Comparison of ENCODE assay signal across 15 cellular contexts in the genomic region with DNA sequence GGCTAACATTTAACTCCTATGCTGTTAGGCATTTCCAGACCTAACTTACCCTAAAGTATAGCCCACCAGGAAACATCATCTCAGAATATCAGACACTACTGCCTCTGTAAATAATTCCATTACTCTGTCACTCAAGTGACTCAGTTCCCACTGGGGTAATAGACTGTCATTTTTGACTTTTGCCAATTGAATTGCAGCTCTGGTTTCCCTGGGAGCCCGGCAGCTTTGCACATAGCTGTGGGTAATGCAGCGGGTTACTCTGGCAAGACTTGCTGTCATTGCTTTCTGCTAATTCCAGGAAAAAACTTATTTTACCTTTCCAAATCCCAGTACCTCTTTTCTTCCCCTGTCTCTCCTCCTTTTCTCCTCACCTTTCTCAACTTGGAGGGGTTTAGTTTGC.
"Had no signal": no experiment of that assay in that cellular context is flagged by ENCODE, and none has a peak within 500 bp of the region (broad histone marks: within the 10 kb centered on the region; RNA-seq: fewer than 3 reads in every experiment).

No MANE protein-coding gene starts in this region.

- DNase-seq: activated CD4-positive, alpha-beta T cell treated with anti-CD3 and anti-CD28 coated beads for 1 hour; activated CD8-positive, alpha-beta memory T cell treated with anti-CD3 and anti-CD28 coated beads for 24 hours; activated naive CD4-positive, alpha-beta T cell treated with anti-CD3 and anti-CD28 coated beads, Interleukin-2, amount 50 U/mL, for 16 hours; amygdala; brain microvascular endothelial cell; effector memory CD8-positive, alpha-beta T cell; hippocampal formation; lower lobe of right lung; stimulated activated CD4-positive, alpha-beta T cell treated with anti-CD3 and anti-CD28 coated beads, Interleukin-4, amount 100 ng/mL, for 24 hours; thyroid gland; uterus had no signal

- H3K4me3 Mint-ChIP-seq: dendritic cell treated with granulocyte-macrophage colony-stimulating factor and Interleukin-4, amounts not matched to agents 40 ng/mL and 50 ng/mL, for 4 days; effector memory CD8-positive, alpha-beta T cell; mesothelial cell of epicardium; T-helper 2 cell treated with Interferon-gamma antibody and Interleukin-4, amounts not matched to agents 5 μg/mL and 100 μg/mL, for 36 hours had no signal

- H3K9me3 Mint-ChIP-seq: dendritic cell treated with granulocyte-macrophage colony-stimulating factor and Interleukin-4, amounts not matched to agents 40 ng/mL and 50 ng/mL, for 4 days; effector memory CD8-positive, alpha-beta T cell; mesothelial cell of epicardium; T-helper 2 cell treated with Interferon-gamma antibody and Interleukin-4, amounts not matched to agents 5 μg/mL and 100 μg/mL, for 36 hours had no signal

- H3K27ac Mint-ChIP-seq: dendritic cell treated with granulocyte-macrophage colony-stimulating factor and Interleukin-4, amounts not matched to agents 40 ng/mL and 50 ng/mL, for 4 days; effector memory CD8-positive, alpha-beta T cell; mesothelial cell of epicardium; T-helper 2 cell treated with Interferon-gamma antibody and Interleukin-4, amounts not matched to agents 5 μg/mL and 100 μg/mL, for 36 hours had no signal

- H3K79me2 ChIP-seq: parathyroid adenoma had no signal

- H3K36me3 Mint-ChIP-seq: mesothelial cell of epicardium had no signal

- ATAC-seq: effector memory CD8-positive, alpha-beta T cell; lower lobe of right lung had no signal

- H3K4me3 ChIP-seq: lower lobe of right lung, thyroid gland, uterus had no signal

- H3K36me3 ChIP-seq: brain microvascular endothelial cell, lower lobe of right lung, thyroid gland, uterus had no signal

- H3K27ac ChIP-seq: brain microvascular endothelial cell, lower lobe of right lung, parathyroid adenoma, thyroid gland, uterus had no signal

- H3K4me1 ChIP-seq: uterus had no signal

- H3K9me3 ChIP-seq: lower lobe of right lung, thyroid gland, uterus had no signal

- H2AFZ ChIP-seq: parathyroid adenoma had no signal

- H3K27me3 Mint-ChIP-seq: dendritic cell treated with granulocyte-macrophage colony-stimulating factor and Interleukin-4, amounts not matched to agents 40 ng/mL and 50 ng/mL, for 4 days; effector memory CD8-positive, alpha-beta T cell had no signal

- H3K27me3 ChIP-seq: brain microvascular endothelial cell, thyroid gland, uterus had no signal
